Comparison of ENCODE assay signal across 29 cellular contexts in genomic region chr10:22410846-22411245, GRCh38.
"Had no signal": no experiment of that assay in that cellular context is flagged by ENCODE, and none has a peak within 500 bp of the region (broad histone marks: within the 10 kb centered on the region; RNA-seq: fewer than 3 reads in every experiment).

No MANE protein-coding gene starts in this region.

- H3K4me3 Mint-ChIP-seq: stimulated activated effector memory CD8-positive, alpha-beta T cell treated with anti-CD3 and anti-CD28 coated beads, Interleukin-12 subunit alpha, Interleukin-12 subunit beta, amount 100 ng/mL, for 72 hours; stimulated activated memory B cell treated with anti-CD40 and anti-IgM and Interleukin-4, amounts not matched to agents 10 μg/mL and 1 μg/mL and 100 μg/mL, for 72 hours; stimulated activated naive B cell treated with anti-CD40 and anti-IgM and Interleukin-4, amounts not matched to agents 10 μg/mL and 1 μg/mL and 100 μg/mL, for 72 hours; stimulated activated naive CD8-positive, alpha-beta T cell treated with anti-CD3 and anti-CD28 coated beads, Interleukin-15, amount 100 ng/mL, for 72 hours; stimulated activated naive CD8-positive, alpha-beta T cell treated with anti-CD3 and anti-CD28 coated beads, Interleukin-15, Interleukin-2, amounts not matched to agents 100 ng/mL and 50 ng/mL, for 24 hours; type B pancreatic cell had no signal

- H3K36me3 ChIP-seq: stomach, suprapubic skin, thoracic aorta, thyroid gland, tibial artery, tibial nerve, transverse colon, upper lobe of left lung, upper lobe of right lung, uterus, vagina had no signal

- DNase-seq: stimulated activated CD4-positive, alpha-beta T cell treated with anti-CD3 and anti-CD28 coated beads, Interleukin-2, amount 100 ng/mL, for 48 hours; stimulated activated CD4-positive, alpha-beta T cell treated with anti-CD3 and anti-CD28 coated beads, Interleukin-4, amount 100 ng/mL, for 1 hour; stimulated activated CD4-positive, alpha-beta T cell treated with anti-CD3 and anti-CD28 coated beads, Interleukin-4, amount 100 ng/mL, for 24 hours; stimulated activated CD4-positive, alpha-beta T cell treated with anti-CD3 and anti-CD28 coated beads, Interleukin-4, amount 100 ng/mL, for 4 hours; stimulated activated CD8-positive, alpha-beta memory T cell treated with anti-CD3 and anti-CD28 coated beads, Interleukin-4, amount 100 ng/mL, for 48 hours; stimulated activated naive B cell treated with anti-CD40 and anti-IgM and Interleukin-4, amounts not matched to agents 10 μg/mL and 1 μg/mL and 100 μg/mL, for 72 hours; stimulated activated naive CD4-positive, alpha-beta T cell; stimulated activated naive CD4-positive, alpha-beta T cell treated with Interleukin-2 at 50 U/mL for 16 hours; stimulated activated naive CD8-positive, alpha-beta T cell treated with anti-CD3 and anti-CD28 coated beads, Interleukin-15, amount 100 ng/mL, for 72 hours; stimulated activated naive CD8-positive, alpha-beta T cell treated with anti-CD3 and anti-CD28 coated beads, Interleukin-15, Interleukin-2, amounts not matched to agents 100 U/mL and 50 U/mL, for 24 hours; stomach; substantia nigra; testis; thyroid gland; tibial artery; transverse colon; trophoblast cell; upper lobe of left lung; upper lobe of right lung; uterus had no signal

- H3K4me1 ChIP-seq: stomach, suprapubic skin, testis, thyroid gland, tibial artery, tibial nerve, transverse colon, upper lobe of left lung, upper lobe of right lung, uterus, vagina had no signal

- H3K27ac Mint-ChIP-seq: stimulated activated effector memory CD8-positive, alpha-beta T cell treated with anti-CD3 and anti-CD28 coated beads, Interleukin-12 subunit alpha, Interleukin-12 subunit beta, amount 100 ng/mL, for 72 hours; stimulated activated memory B cell treated with anti-CD40 and anti-IgM and Interleukin-4, amounts not matched to agents 10 μg/mL and 1 μg/mL and 100 μg/mL, for 72 hours; stimulated activated naive B cell treated with anti-CD40 and anti-IgM and Interleukin-4, amounts not matched to agents 10 μg/mL and 1 μg/mL and 100 μg/mL, for 72 hours; stimulated activated naive CD8-positive, alpha-beta T cell treated with anti-CD3 and anti-CD28 coated beads, Interleukin-15, amount 100 ng/mL, for 72 hours; stimulated activated naive CD8-positive, alpha-beta T cell treated with anti-CD3 and anti-CD28 coated beads, Interleukin-15, Interleukin-2, amounts not matched to agents 100 ng/mL and 50 ng/mL, for 24 hours; type B pancreatic cell had no signal

- H3K27me3 Mint-ChIP-seq: stimulated activated naive CD8-positive, alpha-beta T cell treated with anti-CD3 and anti-CD28 coated beads, Interleukin-15, amount 100 ng/mL, for 72 hours; type B pancreatic cell had no signal

- H3K4me1 Mint-ChIP-seq: stimulated activated effector memory CD8-positive, alpha-beta T cell treated with anti-CD3 and anti-CD28 coated beads, Interleukin-12 subunit alpha, Interleukin-12 subunit beta, amount 100 ng/mL, for 72 hours; stimulated activated memory B cell treated with anti-CD40 and anti-IgM and Interleukin-4, amounts not matched to agents 10 μg/mL and 1 μg/mL and 100 μg/mL, for 72 hours; stimulated activated naive B cell treated with anti-CD40 and anti-IgM and Interleukin-4, amounts not matched to agents 10 μg/mL and 1 μg/mL and 100 μg/mL, for 72 hours; stimulated activated naive CD8-positive, alpha-beta T cell treated with anti-CD3 and anti-CD28 coated beads, Interleukin-15, amount 100 ng/mL, for 72 hours had no signal

- FAIRE-seq: urothelium cell line had no signal

- H3K9me3 Mint-ChIP-seq: stimulated activated effector memory CD8-positive, alpha-beta T cell treated with anti-CD3 and anti-CD28 coated beads, Interleukin-12 subunit alpha, Interleukin-12 subunit beta, amount 100 ng/mL, for 72 hours; stimulated activated naive CD8-positive, alpha-beta T cell treated with anti-CD3 and anti-CD28 coated beads, Interleukin-15, Interleukin-2, amounts not matched to agents 100 ng/mL and 50 ng/mL, for 24 hours; type B pancreatic cell had no signal

- H3K4me3 ChIP-seq: stomach, suprapubic skin, testis, thoracic aorta, thyroid gland, tibial artery, tibial nerve, transverse colon, upper lobe of left lung, upper lobe of right lung, uterus, vagina had no signal

- H3K9me3 ChIP-seq: stomach, testis, thoracic aorta, thyroid gland, tibial artery, tibial nerve, transverse colon, upper lobe of left lung, upper lobe of right lung, uterus, vagina had no signal

- ATAC-seq: stimulated activated memory B cell treated with anti-CD40 and anti-IgM and Interleukin-4, amounts not matched to agents 10 μg/mL and 1 μg/mL and 100 μg/mL, for 72 hours; stimulated activated naive B cell treated with anti-CD40 and anti-IgM and Interleukin-4, amounts not matched to agents 10 μg/mL and 1 μg/mL and 100 μg/mL, for 72 hours; stimulated activated naive CD8-positive, alpha-beta T cell treated with anti-CD3 and anti-CD28 coated beads, Interleukin-15, amount 100 ng/mL, for 72 hours; stimulated activated naive CD8-positive, alpha-beta T cell treated with anti-CD3 and anti-CD28 coated beads, Interleukin-15, Interleukin-2, amounts not matched to agents 100 U/mL and 50 U/mL, for 24 hours; upper lobe of right lung had no signal

- H3K36me3 Mint-ChIP-seq: stimulated activated effector memory CD8-positive, alpha-beta T cell treated with anti-CD3 and anti-CD28 coated beads, Interleukin-12 subunit alpha, Interleukin-12 subunit beta, amount 100 ng/mL, for 72 hours; type B pancreatic cell had no signal

- H3K27me3 ChIP-seq: stomach, testis, thyroid gland, tibial nerve, transverse colon, upper lobe of left lung, upper lobe of right lung, uterus, vagina had no signal

- H3K27ac ChIP-seq: stomach, suprapubic skin, testis, thoracic aorta, thyroid gland, tibial artery, tibial nerve, transverse colon, upper lobe of left lung, upper lobe of right lung, uterus, vagina had no signal
